Comparison of ENCODE assay signal across 10 cellular contexts in the genomic region with DNA sequence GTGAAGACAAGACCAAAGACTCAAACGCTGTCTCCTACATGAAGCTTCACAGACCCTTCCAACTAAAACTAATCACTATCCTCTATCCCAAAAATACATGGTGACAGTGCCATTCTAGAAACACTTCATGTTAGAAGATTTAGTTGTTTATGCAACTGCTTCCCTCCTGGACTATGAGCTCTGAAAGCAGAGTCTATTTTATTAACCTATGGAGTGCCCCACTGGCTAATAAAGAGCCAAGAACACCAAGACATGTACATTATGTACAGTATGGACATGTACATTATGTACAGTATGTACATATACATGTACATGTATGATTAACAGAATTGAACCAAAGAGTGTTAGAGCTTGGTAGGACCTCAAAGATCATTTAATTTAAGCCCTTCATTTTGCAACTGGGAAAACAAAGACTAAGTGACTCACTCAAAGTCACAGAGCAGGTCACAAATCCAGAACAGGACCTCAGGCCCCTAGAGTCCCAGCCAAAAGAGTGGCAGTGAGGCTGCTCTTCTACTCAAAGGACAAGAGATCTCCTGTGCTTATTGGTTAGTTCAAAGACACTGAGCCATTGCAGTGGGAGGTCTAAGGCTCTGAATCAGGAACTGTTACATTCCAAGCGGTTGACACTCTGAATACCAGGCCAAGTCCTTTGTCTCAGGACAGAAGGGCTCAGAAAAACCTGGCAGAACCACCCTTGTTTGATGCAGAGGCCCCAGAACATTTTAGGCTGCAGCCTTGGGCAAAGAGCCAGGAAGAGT.
DNase-seq lines count a peak whose midpoint lies in the region; TF ChIP-seq lines count a peak whose summit lies in the region.
"Had no signal": no experiment of that assay in that cellular context is flagged by ENCODE, and none has a peak within 500 bp of the region (broad histone marks: within the 10 kb centered on the region; RNA-seq: fewer than 3 reads in every experiment).

No MANE protein-coding gene starts in this region.

- H3K27ac Mint-ChIP-seq in activated naive CD4-positive, alpha-beta T cell treated with anti-CD3 and anti-CD28 coated beads, Interleukin-2, amount 10 ng/mL, durations not matched to agents 7 days and 5 days = no peak overlapping the region

- no peaks in the 10 kb centered on the region for H3K4me1 ChIP-seq in HEK293 (ENCODE audit: control insufficient read depth, insufficient read depth, low read length)
- H3K4me1 ChIP-seq in smooth muscle cell (ENCODE audit: low read depth) = peaks cover 11% of the 10 kb centered on the region
- peaks cover 0 to 10% (median 0%) of the 10 kb centered on the region in 4 donors for H3K4me1 ChIP-seq in transverse colon

- H3K4me2 ChIP-seq in smooth muscle cell = peak overlapping the region; percentile 46

- no peak overlapping the region for H3K4me3 Mint-ChIP-seq in activated naive CD4-positive, alpha-beta T cell treated with anti-CD3 and anti-CD28 coated beads, Interleukin-2, amount 10 ng/mL, durations not matched to agents 7 days and 5 days

- H3K27me3 Mint-ChIP-seq in activated naive CD4-positive, alpha-beta T cell treated with anti-CD3 and anti-CD28 coated beads, Interleukin-2, amount 10 ng/mL, durations not matched to agents 7 days and 5 days = no peaks in the 10 kb centered on the region

- WGBS in smooth muscle cell (ENCODE audit: low lambda C conversion rate) = 65% methylated on average over 2 of the region's 2 CpGs
- 90 to 96% methylated on average over 1 to 2 of the region's 2 CpGs for WGBS in transverse colon (ENCODE audit: low coverage in 1 of 2), 2 donors

- peaks cover 8% of the 10 kb centered on the region for H3F3A ChIP-seq in smooth muscle cell (ENCODE audit: low read depth)

- peaks cover 11% of the 10 kb centered on the region for H3K36me3 Mint-ChIP-seq in activated naive CD4-positive, alpha-beta T cell treated with anti-CD3 and anti-CD28 coated beads, Interleukin-2, amount 10 ng/mL, durations not matched to agents 7 days and 5 days

- no peak overlapping the region for H2AFZ ChIP-seq in smooth muscle cell (ENCODE audit: low read depth)

- no peak overlapping the region for H3K9ac ChIP-seq in smooth muscle cell (ENCODE audit: low read depth)

- TF ChIP-seq POLR2A in transverse colon (IDR thresholded peaks at IDR 0.05) = no peak

- H3K4me1 Mint-ChIP-seq in activated naive CD4-positive, alpha-beta T cell treated with anti-CD3 and anti-CD28 coated beads, Interleukin-2, amount 10 ng/mL, durations not matched to agents 7 days and 5 days = no peaks in the 10 kb centered on the region

- peaks cover 67% of the 10 kb centered on the region for H3K79me2 ChIP-seq in smooth muscle cell (ENCODE audit: low read depth)

- H3K27ac ChIP-seq in HEK293 (ENCODE audit: extremely low read depth, low read depth, low read length) (no peak overlapping the region), smooth muscle cell (ENCODE audit: low read depth) (peak overlapping the region; percentile 76), transverse colon (no peak overlapping the region)

- H3K4me3 ChIP-seq in HEK293 (ENCODE audit: low read depth, low read length) (no peak overlapping the region), astrocyte of the cerebellum (ENCODE audit: low read depth, low read length) (no peak overlapping the region), smooth muscle cell (no peak overlapping the region), transverse colon (no peak overlapping the region)

- POLR2A ChIA-PET in HEK293 (lab: Yijun Ruan, JAX) = no interaction called here

- peaks cover 9% of the 10 kb centered on the region for H3K9me3 Mint-ChIP-seq in activated naive CD4-positive, alpha-beta T cell treated with anti-CD3 and anti-CD28 coated beads, Interleukin-2, amount 10 ng/mL, durations not matched to agents 7 days and 5 days

- H3K36me3 ChIP-seq in HEK293 (ENCODE audit: control insufficient read depth in 2 of 2, insufficient read depth in 1 of 2, low read length in 2 of 2) (no peaks in the 10 kb centered on the region; a peak in 1 of 3 replicates), smooth muscle cell (ENCODE audit: low read depth) (no peaks in the 10 kb centered on the region), transverse colon (no peaks in the 10 kb centered on the region)

- H4K20me1 ChIP-seq in smooth muscle cell (ENCODE audit: low read depth) = peaks cover 81% of the 10 kb centered on the region

- intact Hi-C loops in transverse colon (cut with DNase I; ENCODE audit: low total_unique reads) = no loop called here

- DNase-seq in astrocyte of the cerebellum (ENCODE audit: low read depth) (peak; percentile 74), hepatic stellate cell (ENCODE audit: low spot score) (peak; percentile 66), smooth muscle cell (lab: John Stamatoyannopoulos, UW; ENCODE audit: unreplicated experiment) (no peak), transverse colon (no peak), NCI-H2029 (lab: John Stamatoyannopoulos, UW) (no peak), D341Med (ENCODE audit: low spot score) (no peak)
- DNase-seq in activated naive CD4-positive, alpha-beta T cell treated with anti-CD3 and anti-CD28 coated beads, Interleukin-2, amount 10 ng/mL, durations not matched to agents 7 days and 5 days = no peak
- DNase-seq: activated CD8-positive, alpha-beta memory T cell treated with anti-CD3 and anti-CD28 coated beads for 24 hours; small intestine had no signal

- H3K9me3 ChIP-seq in HEK293 (ENCODE audit: control insufficient read depth, insufficient read depth, low read depth, low read length) (no peaks in the 10 kb centered on the region), smooth muscle cell (replicated peaks; ENCODE audit: low read depth) (no peaks in the 10 kb centered on the region), transverse colon (no peaks in the 10 kb centered on the region)

- no peak for TF ChIP-seq EP300 in transverse colon (IDR thresholded peaks at IDR 0.05; ENCODE audit: low read depth)

- H3K27me3 ChIP-seq in smooth muscle cell (ENCODE audit: low read depth) (no peaks in the 10 kb centered on the region), transverse colon (no peaks in the 10 kb centered on the region)

- CTCF ChIA-PET in HEK293 (lab: Yijun Ruan, JAX) = interaction anchor here (0.6 to 0.8 kb wide), 2 partner anchors 15 to 23 kb away, joined by 3 read pairs; no protein-coding TSS in a partner anchor
- CTCF ChIA-PET in activated naive CD4-positive, alpha-beta T cell treated with anti-CD3 and anti-CD28 coated beads, Interleukin-2, amount 10 ng/mL, durations not matched to agents 7 days and 5 days (lab: Charles Lee) = no interaction called here

- in situ Hi-C loops in astrocyte of the cerebellum (cut with HindIII; ENCODE audit: low sequenced_read_pairs) = no loop called here
- in situ Hi-C loops in transverse colon (cut with MboI; ENCODE audit: low pct_ligation_motif_present in 1 of 4, low pct_unique_long_range_greater_than_20kb in 1 of 4, low sequenced_read_pairs in 3 of 4) = no loop called here

- no peak for TF ChIP-seq CTCF in HEK293 (tag by site-specific recombination; IDR thresholded peaks at IDR 0.05)
- no peak for TF ChIP-seq CTCF in astrocyte of the cerebellum (IDR thresholded peaks at IDR 0.05; ENCODE audit: low read depth, low read length, missing control alignments)
- TF ChIP-seq CTCF in smooth muscle cell (IDR thresholded peaks at IDR 0.05; ENCODE audit: borderline replicate concordance, insufficient read depth, poor library complexity, severe bottlenecking) = no peak
- no peak for TF ChIP-seq CTCF in transverse colon (IDR thresholded peaks at IDR 0.05)

TF ChIP-seq in HEK293, 187 proteins besides CTCF, POLR2A, EP300 and RAD21:
- TF ChIP-seq ZNF600 (tag by site-specific recombination; IDR thresholded peaks at IDR 0.05) (0 out of 2 replicates have a peak, but pooled peaks have one; percentile 35), ZBTB17 (tag by site-specific recombination; IDR thresholded peaks at IDR 0.05) (no peak)

Comparison
In these comparisons a context has a peak if more than half of its experiments do, and no peak if none do; other contexts are left out.
1. DNase-seq: peak in astrocyte of the cerebellum (single experiment) and hepatic stellate cell (single experiment); none in smooth muscle cell (single experiment), activated naive CD4-positive, alpha-beta T cell treated with anti-CD3 and anti-CD28 coated beads, Interleukin-2, amount 10 ng/mL, durations not matched to agents 7 days and 5 days (single experiment), transverse colon (single experiment), NCI-H2029 (single experiment) and D341Med (single experiment).